28 cellular contexts compared by ENCODE assay signal in the genomic region with DNA sequence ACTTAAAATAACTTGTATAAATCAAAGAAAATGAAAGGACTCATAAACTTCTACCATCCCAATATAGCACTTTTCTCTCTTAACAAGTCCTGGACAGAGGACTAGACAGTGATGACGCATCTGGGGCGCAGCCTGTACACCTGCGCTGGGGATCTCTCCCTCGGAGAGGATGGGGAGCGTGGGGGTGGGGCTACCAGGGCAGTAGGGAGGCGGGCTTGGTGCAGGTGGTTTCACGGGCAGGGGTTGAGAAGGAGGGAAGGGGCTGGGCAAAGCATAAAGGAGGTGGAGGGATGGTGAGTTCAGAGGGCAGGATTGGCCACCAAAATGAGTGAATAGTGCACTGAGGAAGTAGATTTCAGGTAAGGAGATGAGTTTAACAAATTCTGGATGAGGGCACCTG.
"Had no signal": no experiment of that assay in that cellular context is flagged by ENCODE, and none has a peak within 500 bp of the region (broad histone marks: within the 10 kb centered on the region; RNA-seq: fewer than 3 reads in every experiment).

No MANE protein-coding gene starts in this region.

- H3K4me1 Mint-ChIP-seq: central memory CD8-positive, alpha-beta T cell had no signal

- H3K27ac Mint-ChIP-seq: activated B cell treated with CpG ODN at 0.5 μM for 24 hours; activated CD4-positive, alpha-beta memory T cell treated with anti-CD3 and anti-CD28 coated beads for 36 hours; activated CD4-positive, alpha-beta T cell treated with anti-CD3 and anti-CD28 coated beads, Interleukin-2, amount 10 ng/mL, durations not matched to agents 7 days and 5 days; activated naive CD8-positive, alpha-beta T cell treated with anti-CD3 and anti-CD28 coated beads, Interleukin-2, amount 50 U/mL, for 24 hours; T-helper 1 cell treated with Interleukin-12 subunit alpha and Interleukin-12 subunit beta and Interleukin-4 antibody, amounts not matched to agents 30 μg/mL and 1 μg/mL, for 36 hours had no signal

- H3K4me3 ChIP-seq: ascending aorta, body of pancreas, K562, Peyer's patch, SJSA1 had no signal

- H3K4me3 Mint-ChIP-seq: activated B cell treated with CpG ODN at 0.5 μM for 24 hours; activated CD4-positive, alpha-beta memory T cell treated with anti-CD3 and anti-CD28 coated beads for 36 hours; activated CD4-positive, alpha-beta T cell treated with anti-CD3 and anti-CD28 coated beads, Interleukin-2, amount 10 ng/mL, durations not matched to agents 7 days and 5 days; activated naive CD8-positive, alpha-beta T cell treated with anti-CD3 and anti-CD28 coated beads, Interleukin-2, amount 50 U/mL, for 24 hours; activated T-cell treated with anti-CD3 and anti-CD28 coated beads, Interleukin-2, amount 50 U/mL, for 4 hours; central memory CD8-positive, alpha-beta T cell; T-helper 1 cell treated with Interleukin-12 subunit alpha and Interleukin-12 subunit beta and Interleukin-4 antibody, amounts not matched to agents 30 μg/mL and 1 μg/mL, for 36 hours had no signal

- DNase-seq: activated B cell treated with CpG ODN at 0.5 μM for 24 hours; activated CD4-positive, alpha-beta memory T cell treated with anti-CD3 and anti-CD28 coated beads for 36 hours; activated CD4-positive, alpha-beta T cell treated with anti-CD3 and anti-CD28 coated beads for 1 hour; activated CD4-positive, alpha-beta T cell treated with anti-CD3 and anti-CD28 coated beads, Interleukin-2, amount 10 ng/mL, durations not matched to agents 7 days and 5 days; activated CD8-positive, alpha-beta memory T cell treated with anti-CD3 and anti-CD28 coated beads for 24 hours; activated effector memory CD4-positive, alpha-beta T cell treated with anti-CD3 and anti-CD28 coated beads, Interleukin-2, amount 50 U/mL, for 16 hours; activated naive CD4-positive, alpha-beta T cell treated with Interleukin-2 at 50 U/mL for 16 hours; activated naive CD8-positive, alpha-beta T cell treated with anti-CD3 and anti-CD28 coated beads, Interleukin-2, amount 50 U/mL, for 24 hours; activated T-cell treated with anti-CD3 and anti-CD28 coated beads, Interleukin-2, amount 50 U/mL, for 4 hours; amniotic stem cell; body of pancreas; Karpas-422; NCI-H1105 treated with DMSO at 0.1 percent for 48 hours; NCI-H1694 treated with DMSO at 0.1 percent for 48 hours; NCI-H2029 treated with DMSO at 0.1 percent for 48 hours; NCI-H2171; NCI-H226; NCI-H526 treated with DMSO at 0.1 percent for 48 hours; Peyer's patch; SHP77; SW 1271 had no signal

- H3K9me3 Mint-ChIP-seq: activated T-cell treated with anti-CD3 and anti-CD28 coated beads, Interleukin-2, amount 50 U/mL, for 4 hours; central memory CD8-positive, alpha-beta T cell; T-helper 1 cell treated with Interleukin-12 subunit alpha and Interleukin-12 subunit beta and Interleukin-4 antibody, amounts not matched to agents 30 μg/mL and 1 μg/mL, for 36 hours had no signal

- ATAC-seq: activated naive CD4-positive, alpha-beta T cell treated with anti-CD3 and anti-CD28 coated beads, Interleukin-2, amount 50 U/mL, for 72 hours; activated naive CD8-positive, alpha-beta T cell treated with anti-CD3 and anti-CD28 coated beads, Interleukin-2, amount 50 U/mL, for 24 hours; activated T-cell treated with anti-CD3 and anti-CD28 coated beads, Interleukin-2, amount 50 U/mL, for 4 hours; body of pancreas; K562; SK-N-SH treated with all-trans-retinoic acid at 6 μM for 48 hours had no signal
